Comparison of ENCODE assay signal across 28 cellular contexts in genomic region chr6:16362819-16363589, GRCh38.
"Had no signal": no experiment of that assay in that cellular context is flagged by ENCODE, and none has a peak within 500 bp of the region (broad histone marks: within the 10 kb centered on the region; RNA-seq: fewer than 3 reads in every experiment).

No MANE protein-coding gene starts in this region.

- H3K79me2 ChIP-seq: hepatocyte, parathyroid adenoma had no signal

- H3K27me3 Mint-ChIP-seq: natural killer cell treated with Interleukin-12 subunit alpha and Interleukin-12 subunit beta and Interleukin-15 and Interleukin-18, amount 100 ng/mL, for 72 hours; progenitor cell of endocrine pancreas; type B pancreatic cell had no signal

- ATAC-seq: esophagus mucosa; gastrocnemius medialis; heart left ventricle; left lung; mucosa of descending colon; natural killer cell treated with Interleukin-12 subunit alpha and Interleukin-12 subunit beta and Interleukin-15 and Interleukin-18, amount 100 ng/mL, for 72 hours; stimulated activated effector memory CD8-positive, alpha-beta T cell treated with anti-CD3 and anti-CD28 coated beads, Interleukin-12 subunit alpha, Interleukin-12 subunit beta, amount 100 ng/mL, for 72 hours had no signal

- H3K27ac ChIP-seq: epithelial cell of prostate, gastrocnemius medialis, heart left ventricle, hepatocyte, left lung, neural progenitor cell, parathyroid adenoma, stomach, tibial artery had no signal

- H3K4me1 ChIP-seq: heart left ventricle, left lung, neural progenitor cell, parathyroid adenoma had no signal

- H3K27me3 ChIP-seq: gastrocnemius medialis, heart left ventricle, hepatocyte, left lung, neural progenitor cell, sigmoid colon, stomach, testis, tibial artery had no signal

- H3K9me3 ChIP-seq: gastrocnemius medialis, heart left ventricle, left lung, mucosa of descending colon, sigmoid colon, stomach, testis, tibial artery had no signal

- H3K36me3 ChIP-seq: gastrocnemius medialis, heart left ventricle, neural progenitor cell, sigmoid colon had no signal

- H3K9ac ChIP-seq: neural progenitor cell, parathyroid adenoma had no signal

- H3K9me3 Mint-ChIP-seq: endodermal cell; mesothelial cell of epicardium; naive B cell; natural killer cell treated with Interleukin-12 subunit alpha and Interleukin-12 subunit beta and Interleukin-15 and Interleukin-18, amount 100 ng/mL, for 72 hours; neural progenitor cell; stimulated activated effector memory CD8-positive, alpha-beta T cell treated with anti-CD3 and anti-CD28 coated beads, Interleukin-12 subunit alpha, Interleukin-12 subunit beta, amount 100 ng/mL, for 72 hours; type B pancreatic cell had no signal

- H3K4me3 ChIP-seq: gastrocnemius medialis, heart left ventricle, hepatocyte, left lung, mucosa of descending colon, neural progenitor cell, sigmoid colon, stomach, testis, tibial artery had no signal

- H3K36me3 Mint-ChIP-seq: mesothelial cell of epicardium; naive B cell; natural killer cell treated with Interleukin-12 subunit alpha and Interleukin-12 subunit beta and Interleukin-15 and Interleukin-18, amount 100 ng/mL, for 72 hours; neural progenitor cell; type B pancreatic cell had no signal

- H3K4me2 ChIP-seq: hepatocyte, neural progenitor cell had no signal

- H3K4me3 Mint-ChIP-seq: endodermal cell; mesothelial cell of epicardium; naive B cell; natural killer cell treated with Interleukin-12 subunit alpha and Interleukin-12 subunit beta and Interleukin-15 and Interleukin-18, amount 100 ng/mL, for 72 hours; neural progenitor cell; stimulated activated effector memory CD8-positive, alpha-beta T cell treated with anti-CD3 and anti-CD28 coated beads, Interleukin-12 subunit alpha, Interleukin-12 subunit beta, amount 100 ng/mL, for 72 hours; type B pancreatic cell had no signal

- H2AFZ ChIP-seq: hepatocyte, neural progenitor cell, parathyroid adenoma had no signal

- FAIRE-seq: colon, kidney had no signal

- H3K27ac Mint-ChIP-seq: endodermal cell; mesothelial cell of epicardium; natural killer cell treated with Interleukin-12 subunit alpha and Interleukin-12 subunit beta and Interleukin-15 and Interleukin-18, amount 100 ng/mL, for 72 hours; neural progenitor cell; progenitor cell of endocrine pancreas; stimulated activated effector memory CD8-positive, alpha-beta T cell treated with anti-CD3 and anti-CD28 coated beads, Interleukin-12 subunit alpha, Interleukin-12 subunit beta, amount 100 ng/mL, for 72 hours; type B pancreatic cell had no signal

- DNase-seq: effector CD8-positive, alpha-beta T cell; foreskin fibroblast; gastrocnemius medialis; heart left ventricle; kidney; left lung; mesenchymal stem cell; mucosa of descending colon; naive B cell; sigmoid colon; stimulated activated CD4-positive, alpha-beta T cell treated with anti-CD3 and anti-CD28 coated beads, Interleukin-2, amount 100 ng/mL, for 24 hours; stimulated activated CD4-positive, alpha-beta T cell treated with anti-CD3 and anti-CD28 coated beads, Interleukin-4, amount 100 ng/mL, for 24 hours; stimulated activated naive CD4-positive, alpha-beta T cell treated with Interleukin-2 at 50 U/mL for 16 hours; stomach; testis; tibial artery had no signal

- H3K4me1 Mint-ChIP-seq: endodermal cell, naive B cell had no signal
